ENCODE assay signal across 5 cellular contexts in genomic region chr4:7542781-7543180, GRCh38.
"Had no signal": no experiment of that assay in that cellular context is flagged by ENCODE, and none has a peak within 500 bp of the region (broad histone marks: within the 10 kb centered on the region; RNA-seq: fewer than 3 reads in every experiment).

No MANE protein-coding gene starts in this region.

- H3K4me1 Mint-ChIP-seq: GM23338 had no signal

- H3K4me2 ChIP-seq: GM23338 had no signal

- H3K4me3 ChIP-seq: GM23338, K562 had no signal

- DNase-seq: H9, HCEC 1CT, KG1 had no signal

- H3K27ac Mint-ChIP-seq: GM23338, H9 had no signal

- ATAC-seq: GM23338, K562 had no signal

- H3K4me3 Mint-ChIP-seq: GM23338, H9 had no signal

- H2AFZ ChIP-seq: GM23338 had no signal
